Comparison of ENCODE assay signal across 1 cellular context in genomic region chr9:136769710-136770191, GRCh38.
TF ChIP-seq lines count a peak whose summit lies in the region.

No MANE protein-coding gene starts in this region.

TF ChIP-seq in K562, 482 proteins besides CTCF, POLR2A, EP300 and RAD21 (continues in another document):
- TF ChIP-seq BDP1 (IDR thresholded peaks at IDR 0.05; ENCODE audit: insufficient read depth, insufficient read length) (no peak), GATA2 (CRISPR knock-in tag; IDR thresholded peaks at IDR 0.05) (no peak), VEZF1 (CRISPR knock-in tag; IDR thresholded peaks at IDR 0.05) (peak; percentile 61), ZNF347 (CRISPR knock-in tag; IDR thresholded peaks at IDR 0.05; ENCODE audit: low read depth) (no peak), ZNF766 (CRISPR knock-in tag; conservative IDR thresholded peaks at IDR 0.05) (no peak), KLF16 (IDR thresholded peaks at IDR 0.05) (no peak), ELF4 (CRISPR knock-in tag; IDR thresholded peaks at IDR 0.05) (no peak), NEUROD1 (IDR thresholded peaks at IDR 0.05; ENCODE audit: borderline replicate concordance, low read depth, low read length, partially characterized antibody) (no peak), ZBTB7A (IDR thresholded peaks at IDR 0.05; ENCODE audit: borderline replicate concordance, control insufficient read depth, low read depth, low read length) (peak; percentile 82; the same call in 1 of the 2 replicates), MYC (IDR thresholded peaks at IDR 0.05; ENCODE audit: low read depth, low read length) (peak; percentile 59), MYC (CRISPR knock-in tag; IDR thresholded peaks at IDR 0.05; ENCODE audit: borderline replicate concordance, low read depth) (no peak), E2F5 (CRISPR knock-in tag; IDR thresholded peaks at IDR 0.05) (no peak), ZNF57 (CRISPR knock-in tag; IDR thresholded peaks at IDR 0.05) (no peak), ZNF124 (CRISPR knock-in tag; IDR thresholded peaks at IDR 0.05) (no peak), MGA (IDR thresholded peaks at IDR 0.05) (peak; percentile 48; the same call in 1 of the 2 replicates), MAFG (tag; conservative IDR thresholded peaks at IDR 0.05) (no peak), BRF1 (IDR thresholded peaks at IDR 0.05; ENCODE audit: borderline replicate concordance, extremely low read depth, insufficient read length) (no peak), CHD1 (IDR thresholded peaks at IDR 0.05; ENCODE audit: low read length) (no peak), RBM22 (IDR thresholded peaks at IDR 0.05; ENCODE audit: low read depth, low read length, poor library complexity, severe bottlenecking) (no peak), TRIM28 (IDR thresholded peaks at IDR 0.05) (no peak), MCM7 (IDR thresholded peaks at IDR 0.05) (no peak), MAZ (CRISPR knock-in tag; conservative IDR thresholded peaks at IDR 0.05 in 1 of 2, IDR thresholded peaks at IDR 0.05 in 1 of 2) (peak in 1 of 2 experiments; percentile 39; a peak in 2 of 4 replicates), ZNF507 (tag; conservative IDR thresholded peaks at IDR 0.05) (no peak), PBX2 (CRISPR knock-in tag; IDR thresholded peaks at IDR 0.05; ENCODE audit: low read depth) (no peak), PBX2 (tag; conservative IDR thresholded peaks at IDR 0.05; ENCODE audit: low read depth) (no peak), E2F6 (IDR thresholded peaks at IDR 0.05; ENCODE audit: borderline replicate concordance in 1 of 2, extremely low read depth in 1 of 2, insufficient read depth in 1 of 2, insufficient read length in 1 of 2, low read depth in 1 of 2, low read length in 1 of 2, poor library complexity in 1 of 2, severe bottlenecking in 1 of 2) (peak in 1 of 2 experiments; percentile 62), ETV5 (CRISPR knock-in tag; IDR thresholded peaks at IDR 0.05; ENCODE audit: low read depth) (no peak), KDM4B (IDR thresholded peaks at IDR 0.05; ENCODE audit: borderline replicate concordance in 2 of 2, low read depth in 1 of 2) (no peak), YY1 (IDR thresholded peaks at IDR 0.05; ENCODE audit: borderline replicate concordance in 1 of 3, control insufficient read depth in 1 of 3, extremely low read depth in 1 of 3, insufficient read depth in 3 of 3, insufficient read length in 1 of 3, insufficient replicate concordance in 2 of 3, low read depth in 1 of 3, low read length in 2 of 3) (peak in 1 of 3 experiments; percentile 50), BMI1 (IDR thresholded peaks at IDR 0.05; ENCODE audit: low read length) (no peak), HNRNPK (IDR thresholded peaks at IDR 0.05; ENCODE audit: low read depth, low read length, poor library complexity, severe bottlenecking) (no peak), NFE2 (IDR thresholded peaks at IDR 0.05; ENCODE audit: low read depth) (no peak), ZFP30 (CRISPR knock-in tag; IDR thresholded peaks at IDR 0.05; ENCODE audit: borderline replicate concordance) (no peak)
- TF ChIP-seq, protein P1, sequence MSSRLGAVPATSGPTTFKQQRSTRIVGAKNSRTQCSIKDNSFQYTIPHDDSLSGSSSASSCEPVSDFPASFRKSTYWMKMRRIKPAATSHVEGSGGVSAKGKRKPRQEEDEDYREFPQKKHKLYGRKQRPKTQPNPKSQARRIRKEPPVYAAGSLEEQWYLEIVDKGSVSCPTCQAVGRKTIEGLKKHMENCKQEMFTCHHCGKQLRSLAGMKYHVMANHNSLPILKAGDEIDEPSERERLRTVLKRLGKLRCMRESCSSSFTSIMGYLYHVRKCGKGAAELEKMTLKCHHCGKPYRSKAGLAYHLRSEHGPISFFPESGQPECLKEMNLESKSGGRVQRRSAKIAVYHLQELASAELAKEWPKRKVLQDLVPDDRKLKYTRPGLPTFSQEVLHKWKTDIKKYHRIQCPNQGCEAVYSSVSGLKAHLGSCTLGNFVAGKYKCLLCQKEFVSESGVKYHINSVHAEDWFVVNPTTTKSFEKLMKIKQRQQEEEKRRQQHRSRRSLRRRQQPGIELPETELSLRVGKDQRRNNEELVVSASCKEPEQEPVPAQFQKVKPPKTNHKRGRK (tag; IDR thresholded peaks at IDR 0.05): no peak
- TF ChIP-seq, protein P2, sequence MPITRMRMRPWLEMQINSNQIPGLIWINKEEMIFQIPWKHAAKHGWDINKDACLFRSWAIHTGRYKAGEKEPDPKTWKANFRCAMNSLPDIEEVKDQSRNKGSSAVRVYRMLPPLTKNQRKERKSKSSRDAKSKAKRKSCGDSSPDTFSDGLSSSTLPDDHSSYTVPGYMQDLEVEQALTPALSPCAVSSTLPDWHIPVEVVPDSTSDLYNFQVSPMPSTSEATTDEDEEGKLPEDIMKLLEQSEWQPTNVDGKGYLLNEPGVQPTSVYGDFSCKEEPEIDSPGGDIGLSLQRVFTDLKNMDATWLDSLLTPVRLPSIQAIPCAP (CRISPR knock-in tag; IDR thresholded peaks at IDR 0.05; ENCODE audit: borderline replicate concordance): no peak
- TF ChIP-seq, protein P3, sequence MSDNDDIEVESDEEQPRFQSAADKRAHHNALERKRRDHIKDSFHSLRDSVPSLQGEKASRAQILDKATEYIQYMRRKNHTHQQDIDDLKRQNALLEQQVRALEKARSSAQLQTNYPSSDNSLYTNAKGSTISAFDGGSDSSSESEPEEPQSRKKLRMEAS (CRISPR knock-in tag; IDR thresholded peaks at IDR 0.05): peak; percentile 60
- TF ChIP-seq, protein P4, sequence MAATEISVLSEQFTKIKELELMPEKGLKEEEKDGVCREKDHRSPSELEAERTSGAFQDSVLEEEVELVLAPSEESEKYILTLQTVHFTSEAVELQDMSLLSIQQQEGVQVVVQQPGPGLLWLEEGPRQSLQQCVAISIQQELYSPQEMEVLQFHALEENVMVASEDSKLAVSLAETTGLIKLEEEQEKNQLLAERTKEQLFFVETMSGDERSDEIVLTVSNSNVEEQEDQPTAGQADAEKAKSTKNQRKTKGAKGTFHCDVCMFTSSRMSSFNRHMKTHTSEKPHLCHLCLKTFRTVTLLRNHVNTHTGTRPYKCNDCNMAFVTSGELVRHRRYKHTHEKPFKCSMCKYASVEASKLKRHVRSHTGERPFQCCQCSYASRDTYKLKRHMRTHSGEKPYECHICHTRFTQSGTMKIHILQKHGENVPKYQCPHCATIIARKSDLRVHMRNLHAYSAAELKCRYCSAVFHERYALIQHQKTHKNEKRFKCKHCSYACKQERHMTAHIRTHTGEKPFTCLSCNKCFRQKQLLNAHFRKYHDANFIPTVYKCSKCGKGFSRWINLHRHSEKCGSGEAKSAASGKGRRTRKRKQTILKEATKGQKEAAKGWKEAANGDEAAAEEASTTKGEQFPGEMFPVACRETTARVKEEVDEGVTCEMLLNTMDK (IDR thresholded peaks at IDR 0.05; ENCODE audit: borderline replicate concordance, insufficient read depth, low read depth, low read length, poor library complexity, severe bottlenecking): peak; percentile 80
